In genomic region chr2:71299507-71299906, GRCh38 we compare ENCODE assay signal across 8 cellular contexts. TPM values are rescaled to one million over a fixed set of nuclear protein-coding genes. Genes with fewer than 3 reads are reported as not detected.
DNase-seq lines count a peak whose midpoint lies in the region; ATAC-seq, FAIRE-seq and TF ChIP-seq lines count a peak whose summit lies in the region.

No MANE protein-coding gene starts in this region.

- peaks cover 2% of the 10 kb centered on the region for H3K27me3 Mint-ChIP-seq in activated B cell treated with CpG ODN at 0.5 μM for 24 hours

- ATAC-seq in activated B cell treated with CpG ODN at 0.5 μM for 24 hours (ENCODE audit: low read depth) (no peak), GM19035 (IDR thresholded peaks at IDR 0.05; ENCODE audit: unreplicated experiment) (no peak)

- FAIRE-seq in urothelium cell line (lab: Jason Lieb, UNC): no peak

- no peaks in the 10 kb centered on the region for H3K9me3 Mint-ChIP-seq in activated B cell treated with CpG ODN at 0.5 μM for 24 hours

- TF ChIP-seq CTCF in activated B cell treated with CpG ODN at 0.5 μM for 24 hours (IDR thresholded peaks at IDR 0.05): peak; percentile 86

- no peak overlapping the region for H3K27ac Mint-ChIP-seq in activated B cell treated with CpG ODN at 0.5 μM for 24 hours

- no peak overlapping the region for H3K4me3 Mint-ChIP-seq in activated B cell treated with CpG ODN at 0.5 μM for 24 hours

- CTCF ChIA-PET in activated B cell treated with CpG ODN at 0.5 μM for 24 hours (lab: Charles Lee): interaction anchor here (0.6 to 4.7 kb wide), 19 partner anchors 11 to 1280 kb away, joined by 3 to 112 read pairs (median 4); partner anchors contain the start of genes PAIP2B and ZNF638

- intact Hi-C loops in activated B cell treated with CpG ODN at 0.5 μM for 24 hours (cut with micrococcal nuclease): loop anchor here (1.0 to 5.0 kb wide), 5 partner anchors 32 to 1278 kb away; partner anchors contain the start of gene ZNF638

- H3K36me3 Mint-ChIP-seq in activated B cell treated with CpG ODN at 0.5 μM for 24 hours (ENCODE audit: low read depth): no peaks in the 10 kb centered on the region

- POLR2A ChIA-PET in activated B cell treated with CpG ODN at 0.5 μM for 24 hours (lab: Charles Lee): interaction anchor here (0.8 to 1.0 kb wide), 2 partner anchors 32 to 211 kb away, joined by 3 to 10 read pairs; partner anchors contain the start of gene ZNF638

- H3K4me1 Mint-ChIP-seq in activated B cell treated with CpG ODN at 0.5 μM for 24 hours: no peaks in the 10 kb centered on the region

- DNase-seq in DMS53 treated with DMSO at 0.1 percent for 48 hours (lab: John Stamatoyannopoulos, UW; ENCODE audit: unreplicated experiment) (peak; percentile 12), HS-5 (ENCODE audit: low read depth) (peak; percentile 18), activated B cell treated with CpG ODN at 0.5 μM for 24 hours (no peak), iris pigment epithelial cell (ENCODE audit: low read depth) (peak; percentile 27), urothelium cell line (ENCODE audit: low spot score) (peak; percentile 46), nucleus accumbens (lab: John Stamatoyannopoulos, UW) (no peak)
- no peak for DNase-seq in activated CD4-positive, alpha-beta T cell treated with anti-CD3 and anti-CD28 coated beads, Interleukin-2, amount 50 U/mL, for 1 hour

RNA-seq across cellular contexts. Expression of gene ZNF638, which starts 32.1 kb away (rescaled TPM):
- 125 and 152 TPM in 2 replicates for total RNA-seq in activated B cell treated with CpG ODN at 0.5 μM for 24 hours

Comparison
In these comparisons a context has a peak if more than half of its experiments do, and no peak if none do; other contexts are left out.
1. DNase-seq: peak in DMS53 treated with DMSO at 0.1 percent for 48 hours (single experiment), HS-5 (single experiment), iris pigment epithelial cell (single experiment) and urothelium cell line (single experiment); none in activated B cell treated with CpG ODN at 0.5 μM for 24 hours (single experiment), activated CD4-positive, alpha-beta T cell treated with anti-CD3 and anti-CD28 coated beads, Interleukin-2, amount 50 U/mL, for 1 hour (single experiment) and nucleus accumbens (0 of 56).